Comparison of ENCODE assay signal across 36 cellular contexts in the genomic region with DNA sequence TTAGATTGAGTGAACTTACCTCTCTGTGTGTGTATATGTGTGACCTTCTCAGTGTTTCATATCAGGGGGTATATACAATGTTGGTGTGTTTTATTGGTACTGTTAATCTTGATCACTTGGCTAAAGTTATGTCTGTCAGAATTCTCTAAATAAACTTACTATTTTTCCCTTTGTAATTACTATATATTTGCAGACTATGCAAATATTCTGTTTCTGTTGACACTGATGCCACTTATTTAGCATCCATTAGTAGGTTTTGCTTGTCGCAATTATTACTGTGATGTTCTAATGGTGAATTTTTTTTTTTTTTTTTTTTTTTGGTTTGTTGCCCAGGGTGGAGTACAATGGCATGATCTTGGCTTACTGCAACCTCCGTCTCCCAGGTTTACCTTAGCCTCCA. TPM values are rescaled to one million over a fixed set of nuclear protein-coding genes. Genes with fewer than 3 reads are reported as not detected.
"Had no signal": no experiment of that assay in that cellular context is flagged by ENCODE, and none has a peak within 500 bp of the region (broad histone marks: within the 10 kb centered on the region; RNA-seq: fewer than 3 reads in every experiment).

No MANE protein-coding gene starts in this region.

- FAIRE-seq: bronchial epithelial cell, TTC549 had no signal

- H3K27ac ChIP-seq: adrenal gland, cardiac muscle cell, VCaP had no signal

- H3K4me1 ChIP-seq: adrenal gland had no signal

- ATAC-seq: activated CD8-positive, alpha-beta T cell treated with anti-CD3 and anti-CD28 coated beads for 36 hours; activated naive CD4-positive, alpha-beta T cell treated with anti-CD3 and anti-CD28 coated beads, Interleukin-2, amount 50 U/mL, for 72 hours; activated T-cell treated with anti-CD3 and anti-CD28 coated beads, Interleukin-2, amount 50 U/mL, for 4 hours; activated T-cell treated with anti-CD3 and anti-CD28 coated beads, Interleukin-2, amount 50 U/mL, for 72 hours; activated T-helper 17 cell treated with anti-CD3 and anti-CD28 coated beads, Interleukin-2, amount 50 U/mL, for 72 hours had no signal

- H3K4me3 ChIP-seq: adrenal gland, cardiac muscle cell had no signal

- H3K36me3 ChIP-seq: adrenal gland, cardiac muscle cell had no signal

- H3K9me3 ChIP-seq: adrenal gland had no signal

- H3K27me3 ChIP-seq: adrenal gland, cardiac muscle cell had no signal

- DNase-seq: activated B cell treated with CpG ODN at 0.5 μM for 24 hours; activated CD4-positive, alpha-beta memory T cell treated with anti-CD3 and anti-CD28 coated beads for 36 hours; activated CD4-positive, alpha-beta T cell treated with anti-CD3 and anti-CD28 coated beads for 4 hours; activated CD4-positive, alpha-beta T cell treated with anti-CD3 and anti-CD28 coated beads, Interleukin-2, amount 10 ng/mL, durations not matched to agents 24 days and 14 days; activated CD4-positive, alpha-beta T cell treated with anti-CD3 and anti-CD28 coated beads, Interleukin-2, amount 50 U/mL, for 1 hour; activated CD4-positive, alpha-beta T cell treated with anti-CD3 and anti-CD28 coated beads, Interleukin-2, amount 50 U/mL, for 4 hours; activated CD4-positive, CD25-positive, alpha-beta regulatory T cell treated with anti-CD3 and anti-CD28 coated beads, Interleukin-2, amount 50 U/mL, for 72 hours; activated CD8-positive, alpha-beta memory T cell treated with anti-CD3 and anti-CD28 coated beads, Interleukin-2, amount 50 U/mL, for 4 hours; activated CD8-positive, alpha-beta T cell treated with anti-CD3 and anti-CD28 coated beads for 36 hours; activated effector memory CD4-positive, alpha-beta T cell treated with anti-CD3 and anti-CD28 coated beads, Interleukin-2, amount 50 U/mL, for 16 hours; activated gamma-delta T cell treated with Interleukin-2 at 50 U/mL for 16 hours; activated naive CD4-positive, alpha-beta T cell; activated naive CD4-positive, alpha-beta T cell treated with anti-CD3 and anti-CD28 coated beads for 36 hours; activated naive CD4-positive, alpha-beta T cell treated with anti-CD3 and anti-CD28 coated beads, Interleukin-2, amount 50 U/mL, for 16 hours; activated naive CD8-positive, alpha-beta T cell treated with anti-CD3 and anti-CD28 coated beads, Interleukin-2, amount 10 ng/mL, durations not matched to agents 7 days and 5 days; activated T-cell treated with anti-CD3 and anti-CD28 coated beads for 4 hours; activated T-cell treated with anti-CD3 and anti-CD28 coated beads, Interleukin-2, amount 50 U/mL, for 1 hour; activated T-cell treated with anti-CD3 and anti-CD28 coated beads, Interleukin-2, amount 50 U/mL, for 4 hours; activated T-cell treated with anti-CD3 and anti-CD28 coated beads, Interleukin-2, amount 50 U/mL, for 72 hours; adrenal gland; amniotic stem cell; aorta; caudate nucleus; cerebellar nuclear complex; T-helper 1 cell; T-helper 2 cell; T-helper 9 cell had no signal

RNA-seq across cellular contexts. Expression of a gene that starts 42.9 kb away (rescaled TPM):
- total RNA-seq: activated B cell treated with CpG ODN at 0.5 μM for 24 hours; activated CD4-positive, alpha-beta memory T cell treated with anti-CD3 and anti-CD28 coated beads for 36 hours; activated CD4-positive, alpha-beta T cell treated with anti-CD3 and anti-CD28 coated beads, Interleukin-2, amount 10 ng/mL, durations not matched to agents 24 days and 14 days; activated CD8-positive, alpha-beta memory T cell treated with anti-CD3 and anti-CD28 coated beads for 36 hours; activated CD8-positive, alpha-beta T cell treated with anti-CD3 and anti-CD28 coated beads for 36 hours; activated naive CD4-positive, alpha-beta T cell treated with anti-CD3 and anti-CD28 coated beads for 36 hours; activated naive CD4-positive, alpha-beta T cell treated with anti-CD3 and anti-CD28 coated beads, Interleukin-2, amount 50 U/mL, for 72 hours; activated naive CD8-positive, alpha-beta T cell treated with anti-CD3 and anti-CD28 coated beads, Interleukin-2, amount 10 ng/mL, durations not matched to agents 7 days and 5 days; activated T-helper 1 cell treated with anti-CD3 and anti-CD28 coated beads, Interleukin-12 subunit alpha, Interleukin-12 subunit beta, Interleukin-2, Interleukin-4 antibody, amounts not matched to agents 30 ng/mL and 10 ng/mL and 1 ng/mL, durations not matched to agents 14 hours and 24 hours and 36 hours; activated T-helper 17 cell treated with anti-CD3 and anti-CD28 coated beads, Interleukin-2, amount 50 U/mL, for 72 hours; aorta; bronchial epithelial cell; chondrocyte had no signal
- polyA plus RNA-seq: aorta, cardiac muscle cell had no signal
